12 cellular contexts compared by ENCODE assay signal in the genomic region with DNA sequence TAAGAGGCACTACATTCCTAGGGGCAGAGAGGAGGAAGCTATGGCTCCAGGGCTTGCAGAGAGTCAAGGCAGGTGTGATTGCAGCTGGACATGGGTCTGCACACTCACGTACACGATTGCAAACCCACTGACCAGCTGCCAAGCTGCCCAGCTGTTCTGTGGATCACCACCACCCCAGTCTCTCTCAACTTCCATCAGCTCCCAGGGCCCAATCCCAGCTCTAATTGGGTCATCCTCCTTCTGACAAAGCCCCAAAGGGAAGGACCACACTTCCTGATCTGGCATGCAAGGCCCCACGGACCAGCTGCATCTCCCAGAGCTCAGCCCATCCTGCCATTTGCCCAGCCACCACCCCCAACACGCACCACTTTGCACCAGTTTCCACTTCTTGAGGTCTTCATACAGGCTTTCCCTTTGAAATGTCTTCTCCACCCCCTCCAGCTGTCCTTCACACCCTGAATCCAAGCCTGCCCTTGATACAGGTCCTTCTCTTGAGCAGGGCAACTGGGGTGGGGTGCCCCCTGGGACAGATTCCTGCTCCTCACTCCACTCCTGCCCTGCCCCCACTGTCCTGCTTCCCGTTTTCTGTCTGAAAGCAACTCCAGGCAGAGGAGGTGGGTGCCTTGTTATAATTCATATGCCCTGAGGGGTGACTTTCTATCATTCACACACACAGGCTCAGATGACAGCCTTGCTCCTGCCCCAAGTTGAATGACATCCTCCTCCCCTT.
DNase-seq lines count a peak whose midpoint lies in the region; ATAC-seq and TF ChIP-seq lines count a peak whose summit lies in the region.
"Had no signal": no experiment of that assay in that cellular context is flagged by ENCODE, and none has a peak within 500 bp of the region (broad histone marks: within the 10 kb centered on the region; RNA-seq: fewer than 3 reads in every experiment).

No MANE protein-coding gene starts in this region.

- no peak for ATAC-seq in CD8-positive, alpha-beta T cell
- peak in 3 of 4 donors; percentile 12 to 38 (median 17) for ATAC-seq in psoas muscle
- ATAC-seq in HG03460 (IDR thresholded peaks at IDR 0.05; ENCODE audit: unreplicated experiment), result no peak
- no peak for ATAC-seq in HG02610 (IDR thresholded peaks at IDR 0.05; ENCODE audit: unreplicated experiment)
- ATAC-seq: K562 had no signal

- CTCF ChIA-PET in CD8-positive, alpha-beta T cell (lab: Charles Lee), result no interaction called here

- no peaks in the 10 kb centered on the region for H3K9me3 Mint-ChIP-seq in CD8-positive, alpha-beta T cell

- intact Hi-C loops in CD8-positive, alpha-beta T cell (cut with DNase I, micrococcal nuclease), result loop anchor here (5.0 to 10.0 kb wide), 6 partner anchors 88 to 793 kb away; partner anchors contain the start of genes FOXO6 (in 1 of the 2), PPCS (in 1 of the 2) and ZMYND12 (in 1 of the 2)
- intact Hi-C loops in breast epithelium (cut with DNase I; ENCODE audit: low total_unique reads) (loop anchor here (5.0 kb wide), 1 partner anchor 808 kb away; no protein-coding TSS in a partner anchor), psoas muscle (cut with DNase I) (no loop called here)

- no peak overlapping the region for H3K4me3 ChIP-seq in CD8-positive, alpha-beta T cell (ENCODE audit: low read depth, low read length)
- H3K4me3 ChIP-seq in breast epithelium, result no peak overlapping the region
- H3K4me3 ChIP-seq in psoas muscle, result no peak overlapping the region
- H3K4me3 ChIP-seq: K562 had no signal

- WGBS in psoas muscle, 3 donors, result 57 to 74% (median 59%) methylated on average over 5 of the region's 5 CpGs

- peaks cover 39% of the 10 kb centered on the region for H3K4me1 ChIP-seq in CD8-positive, alpha-beta T cell (ENCODE audit: insufficient read depth, low read length)
- H3K4me1 ChIP-seq in breast epithelium (peaks cover 9 to 22% of the 10 kb centered on the region in 2 donors), psoas muscle (peaks cover 17% of the 10 kb centered on the region)

- H3K4me3 Mint-ChIP-seq in CD8-positive, alpha-beta T cell, result peak overlapping the region; percentile 71

- TF ChIP-seq CTCF in CD8-positive, alpha-beta T cell (IDR thresholded peaks at IDR 0.05), result no peak
- TF ChIP-seq CTCF in breast epithelium (IDR thresholded peaks at IDR 0.05), result no peak
- TF ChIP-seq CTCF in psoas muscle (IDR thresholded peaks at IDR 0.05), result no peak

- H3K36me3 ChIP-seq in CD8-positive, alpha-beta T cell (ENCODE audit: insufficient read depth, low read length), result no peaks in the 10 kb centered on the region
- H3K36me3 ChIP-seq in breast epithelium, result no peaks in the 10 kb centered on the region
- H3K36me3 ChIP-seq in psoas muscle (ENCODE audit: insufficient read depth in 1 of 2, low read depth in 1 of 2), result no peaks in the 10 kb centered on the region

- H3K4me1 Mint-ChIP-seq in CD8-positive, alpha-beta T cell (ENCODE audit: low read depth), result peaks cover 75% of the 10 kb centered on the region

- H3K27me3 ChIP-seq in CD8-positive, alpha-beta T cell (ENCODE audit: insufficient read depth, low read length), result no peaks in the 10 kb centered on the region
- H3K27me3 ChIP-seq in breast epithelium (no peaks in the 10 kb centered on the region), psoas muscle (ENCODE audit: insufficient read depth in 3 of 3, low read length in 2 of 3) (no peaks in the 10 kb centered on the region)

- H3K27ac Mint-ChIP-seq in CD8-positive, alpha-beta T cell, result peak overlapping the region; percentile 79

- TF ChIP-seq POLR2A in breast epithelium (IDR thresholded peaks at IDR 0.05), result no peak

- no peaks in the 10 kb centered on the region for H3K36me3 Mint-ChIP-seq in CD8-positive, alpha-beta T cell

- no peaks in the 10 kb centered on the region for H3K9me3 ChIP-seq in CD8-positive, alpha-beta T cell (ENCODE audit: low read length)
- H3K9me3 ChIP-seq in breast epithelium (no peaks in the 10 kb centered on the region), psoas muscle (no peaks in the 10 kb centered on the region)

- POLR2A ChIA-PET in CD8-positive, alpha-beta T cell (lab: Charles Lee), result interaction anchor here (1.4 kb wide), 1 partner anchor 10 kb away, joined by 4 read pairs; no protein-coding TSS in a partner anchor

- H3K27me3 Mint-ChIP-seq in CD8-positive, alpha-beta T cell (ENCODE audit: low read depth), result no peaks in the 10 kb centered on the region

- H3K27ac ChIP-seq in CD8-positive, alpha-beta T cell (ENCODE audit: low read depth, low read length), result no peak overlapping the region
- peak overlapping the region; percentile 97 to 98 for H3K27ac ChIP-seq in breast epithelium
- peak overlapping the region; percentile 88 for H3K27ac ChIP-seq in psoas muscle
- no peak overlapping the region for H3K27ac ChIP-seq in caudate nucleus (ENCODE audit: low read depth, low read length)

- no peak for DNase-seq in CD8-positive, alpha-beta T cell
- peak; percentile 89 for DNase-seq in LHCN-M2 (ENCODE audit: low read depth)
- DNase-seq in breast epithelium (ENCODE audit: low spot score in 2 of 2), result no peak
- DNase-seq in psoas muscle, result peak; percentile 30 to 71
- DNase-seq in caudate nucleus (lab: John Stamatoyannopoulos, UW), result no peak
- no peak for DNase-seq in AG08395 (ENCODE audit: low spot score)
- DNase-seq: DMS153, left colon, SHP77 had no signal

Comparison
In these comparisons a context has a peak if more than half of its experiments do, and no peak if none do; other contexts are left out.
1. ATAC-seq: peak in psoas muscle (3 of 4); none in CD8-positive, alpha-beta T cell (single experiment), HG03460 (single experiment) and HG02610 (single experiment).
2. DNase-seq: peak in LHCN-M2 (single experiment) and psoas muscle (2 of 2); none in CD8-positive, alpha-beta T cell (0 of 7), breast epithelium (0 of 2), caudate nucleus (0 of 61) and AG08395 (single experiment).
3. H3K27ac ChIP-seq: peak in breast epithelium (2 of 2) and psoas muscle (single experiment); none in CD8-positive, alpha-beta T cell (single experiment) and caudate nucleus (single experiment).
4. intact Hi-C loops: an anchor here in CD8-positive, alpha-beta T cell (5.0 to 10.0 kb wide) and breast epithelium (5.0 kb wide); none called in psoas muscle.